ENCODE assay signal across 9 cellular contexts in genomic region chr9:131728546-131728910, GRCh38. TPM values are rescaled to one million over a fixed set of nuclear protein-coding genes. Genes with fewer than 3 reads are reported as not detected.
DNase-seq lines count a peak whose midpoint lies in the region; ATAC-seq and TF ChIP-seq lines count a peak whose summit lies in the region.
"Had no signal": no experiment of that assay in that cellular context is flagged by ENCODE, and none has a peak within 500 bp of the region (broad histone marks: within the 10 kb centered on the region; RNA-seq: fewer than 3 reads in every experiment).

No MANE protein-coding gene starts in this region.

- H3K27ac ChIP-seq in right lobe of liver (peak overlapping the region; percentile 27 to 56 (median 30)), tibial nerve (peak overlapping the region in 3 of 4 donors; percentile 50 to 73 (median 56))

- H3K9me3 ChIP-seq in right lobe of liver (no peaks in the 10 kb centered on the region), tibial nerve (no peaks in the 10 kb centered on the region)

- POLR2A ChIA-PET in activated naive CD8-positive, alpha-beta T cell treated with anti-CD3 and anti-CD28 coated beads, Interleukin-2, amount 10 ng/mL, durations not matched to agents 7 days and 5 days (lab: Charles Lee): interaction anchor here (1.1 to 2.9 kb wide), 7 partner anchors 9 to 143 kb away, joined by 4 to 19 read pairs (median 8); partner anchors contain the start of gene RAPGEF1

- 60% methylated on average over 4 of the region's 4 CpGs for WGBS in right lobe of liver (ENCODE audit: insufficient coverage, low coverage, low lambda C conversion rate, missing lambda C conversion rate)
- WGBS in tibial nerve, 2 donors: 73 to 79% methylated on average over 4 of the region's 4 CpGs

- H3K36me3 Mint-ChIP-seq in activated naive CD4-positive, alpha-beta T cell treated with anti-CD3 and anti-CD28 coated beads for 36 hours (ENCODE audit: low read depth): peaks cover 3% of the 10 kb centered on the region
- peaks cover 9% of the 10 kb centered on the region for H3K36me3 Mint-ChIP-seq in activated naive CD8-positive, alpha-beta T cell treated with anti-CD3 and anti-CD28 coated beads, Interleukin-2, amount 10 ng/mL, durations not matched to agents 7 days and 5 days

- H3K4me3 ChIP-seq in right lobe of liver (no peak overlapping the region), tibial nerve (no peak overlapping the region)

- TF ChIP-seq EP300 in tibial nerve (IDR thresholded peaks at IDR 0.05): no peak

- peaks cover 85% of the 10 kb centered on the region for H3K4me1 Mint-ChIP-seq in activated naive CD4-positive, alpha-beta T cell treated with anti-CD3 and anti-CD28 coated beads for 36 hours (ENCODE audit: low read depth)
- peaks cover 73% of the 10 kb centered on the region for H3K4me1 Mint-ChIP-seq in activated naive CD8-positive, alpha-beta T cell treated with anti-CD3 and anti-CD28 coated beads, Interleukin-2, amount 10 ng/mL, durations not matched to agents 7 days and 5 days

- TF ChIP-seq POLR2A in right lobe of liver (IDR thresholded peaks at IDR 0.05) (no peak), tibial nerve (IDR thresholded peaks at IDR 0.05) (no peak)

- H3K27me3 Mint-ChIP-seq in activated naive CD4-positive, alpha-beta T cell treated with anti-CD3 and anti-CD28 coated beads for 36 hours (ENCODE audit: low read depth): no peaks in the 10 kb centered on the region
- no peaks in the 10 kb centered on the region for H3K27me3 Mint-ChIP-seq in activated naive CD8-positive, alpha-beta T cell treated with anti-CD3 and anti-CD28 coated beads, Interleukin-2, amount 10 ng/mL, durations not matched to agents 7 days and 5 days

- intact Hi-C loops in activated naive CD4-positive, alpha-beta T cell treated with anti-CD3 and anti-CD28 coated beads for 36 hours (cut with micrococcal nuclease): loop anchor here (1.0 to 5.0 kb wide), 5 partner anchors 18 to 624 kb away; partner anchors contain the start of genes PRRC2B and SETX
- intact Hi-C loops in right lobe of liver (cut with DNase I): no loop called here

- no peaks in the 10 kb centered on the region for H3K9me3 Mint-ChIP-seq in activated naive CD4-positive, alpha-beta T cell treated with anti-CD3 and anti-CD28 coated beads for 36 hours
- no peaks in the 10 kb centered on the region for H3K9me3 Mint-ChIP-seq in activated naive CD8-positive, alpha-beta T cell treated with anti-CD3 and anti-CD28 coated beads, Interleukin-2, amount 10 ng/mL, durations not matched to agents 7 days and 5 days

- H3K27me3 ChIP-seq in right lobe of liver (no peaks in the 10 kb centered on the region), tibial nerve (no peaks in the 10 kb centered on the region)

- no peak for DNase-seq in activated naive CD4-positive, alpha-beta T cell treated with anti-CD3 and anti-CD28 coated beads for 36 hours
- DNase-seq in activated naive CD4-positive, alpha-beta T cell treated with Interleukin-2 at 50 U/mL for 16 hours: no peak
- DNase-seq in activated naive CD8-positive, alpha-beta T cell treated with anti-CD3 and anti-CD28 coated beads, Interleukin-2, amount 10 ng/mL, durations not matched to agents 7 days and 5 days: no peak
- no peak for DNase-seq in right lobe of liver
- no peak for DNase-seq in tibial nerve (ENCODE audit: low spot score in 2 of 2)
- no peak for DNase-seq in NCI-H2227 treated with DMSO at 0.1 percent for 48 hours (lab: John Stamatoyannopoulos, UW)
- DNase-seq in NCI-H345 treated with DMSO at 0.1 percent for 48 hours (lab: John Stamatoyannopoulos, UW; ENCODE audit: unreplicated experiment): no peak
- no peak for DNase-seq in SIG-M5 (lab: John Stamatoyannopoulos, UW)
- DNase-seq: SW 1271 had no signal

- H3K4me1 ChIP-seq in right lobe of liver (peaks cover 2 to 66% (median 28%) of the 10 kb centered on the region in 4 donors), tibial nerve (peaks cover 0 to 70% (median 41%) of the 10 kb centered on the region in 4 donors)

- H3K4me3 Mint-ChIP-seq in activated naive CD4-positive, alpha-beta T cell treated with anti-CD3 and anti-CD28 coated beads for 36 hours: peak overlapping the region; percentile 60
- peak overlapping the region; percentile 50 for H3K4me3 Mint-ChIP-seq in activated naive CD8-positive, alpha-beta T cell treated with anti-CD3 and anti-CD28 coated beads, Interleukin-2, amount 10 ng/mL, durations not matched to agents 7 days and 5 days

- TF ChIP-seq CTCF in right lobe of liver (IDR thresholded peaks at IDR 0.05) (no peak), tibial nerve (IDR thresholded peaks at IDR 0.05) (no peak)

- H3K27ac Mint-ChIP-seq in activated naive CD4-positive, alpha-beta T cell treated with anti-CD3 and anti-CD28 coated beads for 36 hours: peak overlapping the region; percentile 94
- peak overlapping the region; percentile 94 for H3K27ac Mint-ChIP-seq in activated naive CD8-positive, alpha-beta T cell treated with anti-CD3 and anti-CD28 coated beads, Interleukin-2, amount 10 ng/mL, durations not matched to agents 7 days and 5 days

- CTCF ChIA-PET in activated naive CD4-positive, alpha-beta T cell treated with anti-CD3 and anti-CD28 coated beads for 36 hours (lab: Charles Lee): interaction anchor here (0.7 to 2.5 kb wide), 5 partner anchors 10 to 32 kb away, joined by 3 to 15 read pairs (median 4); no protein-coding TSS in a partner anchor

- peak; percentile 24 for ATAC-seq in activated naive CD8-positive, alpha-beta T cell treated with anti-CD3 and anti-CD28 coated beads, Interleukin-2, amount 10 ng/mL, durations not matched to agents 7 days and 5 days (ENCODE audit: low read depth)
- ATAC-seq in right lobe of liver: no peak

- no peaks in the 10 kb centered on the region for H3K36me3 ChIP-seq in right lobe of liver
- no peaks in the 10 kb centered on the region for H3K36me3 ChIP-seq in tibial nerve

RNA-seq across cellular contexts. Expression of gene RAPGEF1, which starts 11.3 kb away (rescaled TPM):
- total RNA-seq in activated naive CD4-positive, alpha-beta T cell treated with anti-CD3 and anti-CD28 coated beads for 36 hours: 10 to 100 TPM; 55.9 to 59.9 TPM
- 100 to 1,000 TPM; 129 to 131 TPM for total RNA-seq in activated naive CD8-positive, alpha-beta T cell treated with anti-CD3 and anti-CD28 coated beads, Interleukin-2, amount 10 ng/mL, durations not matched to agents 7 days and 5 days
- total RNA-seq in right lobe of liver (10 to 100 TPM; 22.9 to 53.6 (median 30.2) TPM), tibial nerve (10 to 100 TPM; 32.0 to 57.3 (median 38.9) TPM)
